8 cellular contexts compared by ENCODE assay signal in the genomic region with DNA sequence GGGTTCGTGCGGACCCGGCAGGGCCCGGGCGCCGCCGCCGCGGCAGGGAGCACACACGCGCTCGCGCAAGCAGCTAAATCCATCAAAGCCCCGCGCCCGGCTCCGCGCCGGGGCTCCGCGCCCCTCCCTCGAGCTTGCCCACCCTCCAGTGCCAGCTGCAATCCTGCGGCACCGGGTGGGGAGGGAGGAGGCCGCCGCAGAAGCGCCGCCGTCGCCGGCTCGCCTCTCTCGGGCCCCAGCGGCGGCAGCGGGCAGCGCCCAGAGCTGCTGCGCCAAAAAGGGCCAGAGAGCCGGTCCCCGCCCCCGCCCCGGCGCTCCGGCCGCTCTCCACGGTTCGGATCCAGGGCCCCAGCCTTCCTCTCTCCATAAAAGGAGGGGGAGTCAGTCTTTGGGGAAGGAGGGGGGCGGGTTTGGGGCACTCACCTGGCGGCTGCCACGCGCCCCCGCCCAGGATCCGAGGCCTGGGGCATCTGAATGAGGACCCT. TPM values are rescaled to one million over a fixed set of nuclear protein-coding genes. Genes with fewer than 3 reads are reported as not detected.
A peak's percentile ranks its signal among the peaks of the same experiment; 100 is the strongest.
DNase-seq lines count a peak whose midpoint lies in the region; ATAC-seq and TF ChIP-seq lines count a peak whose summit lies in the region.

No MANE protein-coding gene starts in this region.

- peak; percentile 75 for DNase-seq in ELF-1 (ENCODE audit: low read depth, low spot score)
- peak; percentile 37 to 44 for DNase-seq in activated T-cell treated with anti-CD3 and anti-CD28 coated beads, Interleukin-2, amount 50 U/mL, for 72 hours
- DNase-seq in head of caudate nucleus, result peak in 38 of 42 donors; percentile 33 to 82 (median 62)
- DNase-seq in omental fat pad (ENCODE audit: low spot score), result no peak
- no peak for DNase-seq in T-helper 1 cell
- no peak for DNase-seq in GM19240 (ENCODE audit: insufficient read length, low spot score)

- no peak overlapping the region for H3K27ac Mint-ChIP-seq in activated T-cell treated with anti-CD3 and anti-CD28 coated beads, Interleukin-2, amount 50 U/mL, for 72 hours

- peaks cover 19% of the 10 kb centered on the region for H3K27me3 Mint-ChIP-seq in activated T-cell treated with anti-CD3 and anti-CD28 coated beads, Interleukin-2, amount 50 U/mL, for 72 hours (ENCODE audit: low read depth)

- peak; percentile 24 for ATAC-seq in activated T-cell treated with anti-CD3 and anti-CD28 coated beads, Interleukin-2, amount 50 U/mL, for 72 hours (replicated peaks in 1 of 2)
- peak; percentile 3 for ATAC-seq in omental fat pad (ENCODE audit: low FRiP score)
- ATAC-seq in HG03457 (IDR thresholded peaks at IDR 0.05; ENCODE audit: unreplicated experiment), result no peak

- TF ChIP-seq RAD21 in Ishikawa (IDR thresholded peaks at IDR 0.05; ENCODE audit: low read depth), result no peak

- H3K4me3 Mint-ChIP-seq in activated T-cell treated with anti-CD3 and anti-CD28 coated beads, Interleukin-2, amount 50 U/mL, for 72 hours, result peak overlapping the region in 1 of 2 donors; percentile 47

- no peaks in the 10 kb centered on the region for H3K36me3 Mint-ChIP-seq in activated T-cell treated with anti-CD3 and anti-CD28 coated beads, Interleukin-2, amount 50 U/mL, for 72 hours (ENCODE audit: insufficient read depth in 2 of 2)

- TF ChIP-seq EP300 in Ishikawa (IDR thresholded peaks at IDR 0.05; ENCODE audit: borderline replicate concordance), result no peak

- peaks cover 5% of the 10 kb centered on the region for H3K4me1 Mint-ChIP-seq in activated T-cell treated with anti-CD3 and anti-CD28 coated beads, Interleukin-2, amount 50 U/mL, for 72 hours (ENCODE audit: low read depth)

- intact Hi-C loops in head of caudate nucleus (cut with DNase I), result loop anchor here (5.0 to 10.0 kb wide), 3 partner anchors 75 to 207 kb away; partner anchors contain the start of genes DNAAF5 and PRKAR1B

- no peaks in the 10 kb centered on the region for H3K9me3 Mint-ChIP-seq in activated T-cell treated with anti-CD3 and anti-CD28 coated beads, Interleukin-2, amount 50 U/mL, for 72 hours

- TF ChIP-seq CTCF in omental fat pad (IDR thresholded peaks at IDR 0.05), result no peak

TF ChIP-seq in Ishikawa, 13 proteins besides CTCF, POLR2A, EP300 and RAD21:
- TF ChIP-seq, protein P1, sequence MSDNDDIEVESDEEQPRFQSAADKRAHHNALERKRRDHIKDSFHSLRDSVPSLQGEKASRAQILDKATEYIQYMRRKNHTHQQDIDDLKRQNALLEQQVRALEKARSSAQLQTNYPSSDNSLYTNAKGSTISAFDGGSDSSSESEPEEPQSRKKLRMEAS (IDR thresholded peaks at IDR 0.05), result peak; percentile 30
- no peak for TF ChIP-seq TCF12 (IDR thresholded peaks at IDR 0.05; ENCODE audit: low read depth)
- TF ChIP-seq, protein P2, sequence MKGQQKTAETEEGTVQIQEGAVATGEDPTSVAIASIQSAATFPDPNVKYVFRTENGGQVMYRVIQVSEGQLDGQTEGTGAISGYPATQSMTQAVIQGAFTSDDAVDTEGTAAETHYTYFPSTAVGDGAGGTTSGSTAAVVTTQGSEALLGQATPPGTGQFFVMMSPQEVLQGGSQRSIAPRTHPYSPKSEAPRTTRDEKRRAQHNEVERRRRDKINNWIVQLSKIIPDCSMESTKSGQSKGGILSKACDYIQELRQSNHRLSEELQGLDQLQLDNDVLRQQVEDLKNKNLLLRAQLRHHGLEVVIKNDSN (IDR thresholded peaks at IDR 0.05), result no peak
- TF ChIP-seq FOXM1 (IDR thresholded peaks at IDR 0.05; ENCODE audit: borderline replicate concordance, low read depth), result no peak
- no peak for TF ChIP-seq YY1 (IDR thresholded peaks at IDR 0.05; ENCODE audit: low read depth)
- no peak for TF ChIP-seq REST (IDR thresholded peaks at IDR 0.05; ENCODE audit: low read depth)
- TF ChIP-seq TAF1 (IDR thresholded peaks at IDR 0.05; ENCODE audit: low read depth), result 0 out of 2 replicates have a peak, but pooled peaks have one; percentile 4
- TF ChIP-seq CREB1 (IDR thresholded peaks at IDR 0.05; ENCODE audit: low read depth), result no peak
- TF ChIP-seq CEBPB (IDR thresholded peaks at IDR 0.05), result no peak
- no peak for TF ChIP-seq EGR1 (IDR thresholded peaks at IDR 0.05)
- no peak for TF ChIP-seq NFIC (IDR thresholded peaks at IDR 0.05)
- TF ChIP-seq TEAD4 (IDR thresholded peaks at IDR 0.05), result no peak
- peak; percentile 17; the same call in 1 of the 2 replicates for TF ChIP-seq ZBTB7A (IDR thresholded peaks at IDR 0.05; ENCODE audit: low read depth)
TF ChIP-seq in Ishikawa: peak in this region for 3.

RNA-seq across cellular contexts. Expression of gene PDGFA, which starts 0.4 kb away (rescaled TPM):
- total RNA-seq in activated T-cell treated with anti-CD3 and anti-CD28 coated beads, Interleukin-2, amount 50 U/mL, for 72 hours, result 10 to 100 TPM in 1 of 2 donors, 1 to 10 TPM in 1; 10.0 to 16.0 TPM
- 10 to 100 TPM in 1 of 4 donors, 1 to 10 TPM in 3; 7.0 to 23.7 (median 8.8) TPM for total RNA-seq in omental fat pad

Comparison
In these comparisons a context has a peak if more than half of its experiments do, and no peak if none do; other contexts are left out.
1. DNase-seq: peak in ELF-1 (single experiment), activated T-cell treated with anti-CD3 and anti-CD28 coated beads, Interleukin-2, amount 50 U/mL, for 72 hours (2 of 2) and head of caudate nucleus (38 of 42); none in omental fat pad (single experiment), T-helper 1 cell (0 of 5) and GM19240 (single experiment).